10 cellular contexts compared by ENCODE assay signal in genomic region chr1:174157157-174157806, GRCh38. TPM values are rescaled to one million over a fixed set of nuclear protein-coding genes. Genes with fewer than 3 reads are reported as not detected.
DNase-seq lines count a peak whose midpoint lies in the region; ATAC-seq and TF ChIP-seq lines count a peak whose summit lies in the region.
"Had no signal": no experiment of that assay in that cellular context is flagged by ENCODE, and none has a peak within 500 bp of the region (broad histone marks: within the 10 kb centered on the region; RNA-seq: fewer than 3 reads in every experiment).

No MANE protein-coding gene starts in this region.

- no peak overlapping the region for H3K4me3 ChIP-seq in dorsolateral prefrontal cortex
- H3K4me3 ChIP-seq in upper lobe of right lung: no peak overlapping the region
- no peak overlapping the region for H3K4me3 ChIP-seq in right atrium auricular region
- H3K4me3 ChIP-seq: gastroesophageal sphincter had no signal

- H3K27me3 ChIP-seq in dorsolateral prefrontal cortex: no peaks in the 10 kb centered on the region
- no peaks in the 10 kb centered on the region for H3K27me3 ChIP-seq in upper lobe of right lung
- no peaks in the 10 kb centered on the region for H3K27me3 ChIP-seq in right atrium auricular region
- H3K27me3 ChIP-seq: gastroesophageal sphincter had no signal

- H3K36me3 ChIP-seq in upper lobe of right lung (no peaks in the 10 kb centered on the region), right atrium auricular region (no peaks in the 10 kb centered on the region)
- H3K36me3 ChIP-seq: gastroesophageal sphincter had no signal

- ATAC-seq in GM19452 (IDR thresholded peaks at IDR 0.05; ENCODE audit: unreplicated experiment) (peak; percentile 45), HG03175 (IDR thresholded peaks at IDR 0.05; ENCODE audit: unreplicated experiment) (peak; percentile 64), upper lobe of right lung (no peak)
- ATAC-seq: gastroesophageal sphincter had no signal

- H3K27ac ChIP-seq in dorsolateral prefrontal cortex: peak overlapping the region in 1 of 59 donors; percentile 23
- H3K27ac ChIP-seq in upper lobe of right lung: no peak overlapping the region
- H3K27ac ChIP-seq in right atrium auricular region: no peak overlapping the region

- TF ChIP-seq CTCF in GM10266 (IDR thresholded peaks at IDR 0.05; ENCODE audit: control insufficient read depth, insufficient read depth, low read depth, missing control alignments) (no peak), dorsolateral prefrontal cortex (IDR thresholded peaks at IDR 0.05 in 54 of 56, conservative IDR thresholded peaks at IDR 0.05 in 2 of 56; ENCODE audit: low read depth in 1 of 56, partially characterized antibody in 56 of 56) (no peak), upper lobe of right lung (IDR thresholded peaks at IDR 0.05) (no peak), right atrium auricular region (IDR thresholded peaks at IDR 0.05) (no peak)

- H3K4me1 ChIP-seq in upper lobe of right lung (peaks cover 13% of the 10 kb centered on the region), right atrium auricular region (peaks cover 0 to 20% of the 10 kb centered on the region in 2 donors)

- peak; percentile 69 for DNase-seq in GM10266 (ENCODE audit: extremely low spot score)
- peak; percentile 34 for DNase-seq in activated naive CD4-positive, alpha-beta T cell treated with anti-CD3 and anti-CD28 coated beads, Interleukin-2, amount 50 U/mL, for 16 hours
- DNase-seq in dorsolateral prefrontal cortex: no peak
- no peak for DNase-seq in retina
- DNase-seq in upper lobe of right lung: no peak
- no peak for DNase-seq in right atrium auricular region (ENCODE audit: low spot score)
- DNase-seq: NCI-H1436 had no signal

- intact Hi-C loops in dorsolateral prefrontal cortex (cut with DNase I): loop anchor here in 1 of 2 donors (5.0 kb wide), 2 partner anchors 135 to 290 kb away; partner anchors contain the start of genes GAS5, RC3H1 and ZBTB37
- intact Hi-C loops in upper lobe of right lung (cut with DNase I): no loop called here

- H3K9me3 ChIP-seq in upper lobe of right lung: no peaks in the 10 kb centered on the region
- H3K9me3 ChIP-seq in right atrium auricular region: no peaks in the 10 kb centered on the region
- H3K9me3 ChIP-seq: gastroesophageal sphincter had no signal

RNA-seq across cellular contexts. Expression of gene RABGAP1L, which starts 2.0 kb away (rescaled TPM):
- 100 to 1,000 TPM in 86 of 120 experiments, 10 to 100 TPM in 34; 48.6 to 148 (median 111) TPM for total RNA-seq in dorsolateral prefrontal cortex
- total RNA-seq in upper lobe of right lung: 80.6 TPM
- total RNA-seq in right atrium auricular region: 100 to 1,000 TPM; 148 to 174 TPM

Comparison
In these comparisons a context has a peak if more than half of its experiments do, and no peak if none do; other contexts are left out.
1. DNase-seq: peak in GM10266 (single experiment) and activated naive CD4-positive, alpha-beta T cell treated with anti-CD3 and anti-CD28 coated beads, Interleukin-2, amount 50 U/mL, for 16 hours (single experiment); none in dorsolateral prefrontal cortex (0 of 10), retina (single experiment), upper lobe of right lung (single experiment) and right atrium auricular region (single experiment).